In genomic region chr1:92493139-92493538, GRCh38 we compare ENCODE assay signal across 30 cellular contexts. TPM values are rescaled to one million over a fixed set of nuclear protein-coding genes. Genes with fewer than 3 reads are reported as not detected.
"Had no signal": no experiment of that assay in that cellular context is flagged by ENCODE, and none has a peak within 500 bp of the region (broad histone marks: within the 10 kb centered on the region; RNA-seq: fewer than 3 reads in every experiment).

No MANE protein-coding gene starts in this region.

- H3K27ac ChIP-seq: colonic mucosa, coronary artery, dorsolateral prefrontal cortex, epithelial cell of prostate, esophagus muscularis mucosa, esophagus squamous epithelium, foreskin keratinocyte, gastrocnemius medialis, gastroesophageal sphincter, heart left ventricle, heart right ventricle, hepatocyte had no signal

- ATAC-seq: effector memory CD8-positive, alpha-beta T cell; esophagus mucosa; foreskin keratinocyte; gastrocnemius medialis; gastroesophageal sphincter; heart left ventricle; heart right ventricle had no signal

- H2AFZ ChIP-seq: hepatocyte had no signal

- FAIRE-seq: endometrium, endothelial cell of umbilical vein, frontal cortex had no signal

- H3K4me3 Mint-ChIP-seq: dendritic cell treated with granulocyte-macrophage colony-stimulating factor and Interleukin-4, amounts not matched to agents 40 ng/mL and 50 ng/mL, for 4 days; effector memory CD8-positive, alpha-beta T cell; endodermal cell had no signal

- H3K79me2 ChIP-seq: hepatocyte had no signal

- H3K9me3 Mint-ChIP-seq: dendritic cell treated with granulocyte-macrophage colony-stimulating factor and Interleukin-4, amounts not matched to agents 40 ng/mL and 50 ng/mL, for 4 days; effector memory CD8-positive, alpha-beta T cell; endodermal cell had no signal

- H3K4me1 Mint-ChIP-seq: endodermal cell had no signal

- H3K27me3 Mint-ChIP-seq: dendritic cell treated with granulocyte-macrophage colony-stimulating factor and Interleukin-4, amounts not matched to agents 40 ng/mL and 50 ng/mL, for 4 days; effector memory CD8-positive, alpha-beta T cell had no signal

- H3K4me1 ChIP-seq: colonic mucosa, esophagus muscularis mucosa, esophagus squamous epithelium, foreskin keratinocyte, gastrocnemius medialis, gastroesophageal sphincter, heart left ventricle, heart right ventricle had no signal

- H3K9me3 ChIP-seq: colonic mucosa, esophagus muscularis mucosa, esophagus squamous epithelium, gastrocnemius medialis, gastroesophageal sphincter, heart left ventricle, heart right ventricle had no signal

- H3K36me3 ChIP-seq: colonic mucosa, esophagus muscularis mucosa, esophagus squamous epithelium, gastrocnemius medialis, gastroesophageal sphincter, heart left ventricle, heart right ventricle had no signal

- H3K27me3 ChIP-seq: colonic mucosa had no signal

- DNase-seq: colonic mucosa; cortex of kidney; dermis blood vessel endothelial cell; dorsolateral prefrontal cortex; effector CD4-positive, alpha-beta T cell; effector CD8-positive, alpha-beta T cell; effector memory CD4-positive, alpha-beta T cell; effector memory CD8-positive, alpha-beta T cell; endodermal cell; erythroblast; esophagus squamous epithelium; foreskin fibroblast; foreskin keratinocyte; foreskin melanocyte; gastrocnemius medialis; glutamatergic neuron; head of caudate nucleus; heart left ventricle; heart right ventricle had no signal

- H3K4me2 ChIP-seq: hepatocyte had no signal

- H3K27ac Mint-ChIP-seq: dendritic cell treated with granulocyte-macrophage colony-stimulating factor and Interleukin-4, amounts not matched to agents 40 ng/mL and 50 ng/mL, for 4 days; endodermal cell had no signal

- H3K4me3 ChIP-seq: colonic mucosa, coronary artery, dorsolateral prefrontal cortex, esophagus muscularis mucosa, esophagus squamous epithelium, gastrocnemius medialis, gastroesophageal sphincter, heart left ventricle, heart right ventricle, hepatocyte had no signal

RNA-seq across cellular contexts. Expression of gene GFI1, which starts 6.4 kb away (rescaled TPM):
- total RNA-seq: dermis microvascular lymphatic vessel endothelial cell, frontal cortex, gastrocnemius medialis had no signal
- polyA plus RNA-seq: hepatocyte had no signal
